In the genomic region with DNA sequence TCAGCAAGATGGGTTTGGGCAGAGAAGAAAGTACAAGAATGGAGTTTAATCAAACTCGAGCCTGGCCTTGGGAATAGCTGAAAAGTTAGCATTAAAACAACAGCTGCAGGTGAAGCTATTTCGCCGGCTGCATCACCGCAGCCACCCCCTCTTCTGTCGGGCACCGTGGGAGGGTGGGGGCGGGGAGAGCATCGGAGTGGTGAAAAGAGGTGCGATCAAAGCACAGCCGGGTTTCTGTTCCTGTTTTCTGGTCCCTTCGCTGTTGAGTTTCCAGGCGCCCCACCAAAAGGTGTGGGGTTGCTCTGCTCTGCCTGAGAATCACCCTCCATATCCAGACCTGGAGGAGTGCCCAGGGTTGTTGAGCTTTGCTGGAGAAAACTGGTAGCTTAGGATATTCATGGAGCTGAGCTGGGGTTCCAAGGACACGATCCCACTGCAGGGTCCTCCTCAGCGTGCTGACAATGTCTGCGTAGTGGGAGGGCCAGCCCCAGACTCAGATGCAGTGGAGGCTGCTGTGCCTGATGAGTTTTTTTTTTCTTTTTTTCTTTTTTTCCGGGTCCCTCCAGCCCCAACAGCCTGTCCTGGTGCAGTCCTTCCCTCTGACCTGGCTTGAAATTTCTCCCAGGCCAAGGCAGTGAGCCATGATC, we compare ENCODE assay signal across 15 cellular contexts.
A peak's percentile ranks its signal among the peaks of the same experiment; 100 is the strongest.
DNase-seq lines count a peak whose midpoint lies in the region; ATAC-seq lines count a peak whose summit lies in the region.
"Had no signal": no experiment of that assay in that cellular context is flagged by ENCODE, and none has a peak within 500 bp of the region (broad histone marks: within the 10 kb centered on the region; RNA-seq: fewer than 3 reads in every experiment).

No MANE protein-coding gene starts in this region.

- H3K4me3 Mint-ChIP-seq in stimulated activated naive B cell treated with anti-CD40 and anti-IgM and Interleukin-4, amounts not matched to agents 10 μg/mL and 1 μg/mL and 100 μg/mL, for 72 hours, result peak overlapping the region; percentile 49 to 57
- H3K4me3 Mint-ChIP-seq: nephron had no signal

- H3K27me3 Mint-ChIP-seq in stimulated activated naive B cell treated with anti-CD40 and anti-IgM and Interleukin-4, amounts not matched to agents 10 μg/mL and 1 μg/mL and 100 μg/mL, for 72 hours, result no peaks in the 10 kb centered on the region

- DNase-seq in stimulated activated CD4-positive, alpha-beta T cell treated with anti-CD3 and anti-CD28 coated beads, Interleukin-15, amount 100 ng/mL, for 24 hours, result peak; percentile 20
- no peak for DNase-seq in stimulated activated CD4-positive, alpha-beta T cell treated with anti-CD3 and anti-CD28 coated beads, Interleukin-1b, Interleukin-23, amount 100 ng/mL, for 48 hours
- peak; percentile 78 for DNase-seq in stimulated activated naive B cell treated with anti-CD40 and anti-IgM and Interleukin-4, amounts not matched to agents 10 μg/mL and 1 μg/mL and 100 μg/mL, for 72 hours
- DNase-seq in NCI-H748 treated with DMSO at 0.1 percent for 48 hours (lab: John Stamatoyannopoulos, UW) (no peak), sciatic nerve (ENCODE audit: low spot score) (no peak), activated gamma-delta T cell (lab: John Stamatoyannopoulos, UW) (no peak)
- DNase-seq: activated effector memory CD4-positive, alpha-beta T cell treated with anti-CD3 and anti-CD28 coated beads, Interleukin-2, amount 50 U/mL, for 16 hours; NCI-H446 treated with DMSO at 0.1 percent for 48 hours; SJCRH30; stimulated activated CD4-positive, alpha-beta T cell treated with anti-CD3 and anti-CD28 coated beads, Interleukin-12 subunit alpha, Interleukin-12 subunit beta, amount 100 ng/mL, for 4 hours; stomach had no signal

- peaks cover 0 to 12% of the 10 kb centered on the region in 2 donors for H3K9me3 Mint-ChIP-seq in stimulated activated naive B cell treated with anti-CD40 and anti-IgM and Interleukin-4, amounts not matched to agents 10 μg/mL and 1 μg/mL and 100 μg/mL, for 72 hours

- H3K4me1 Mint-ChIP-seq in stimulated activated naive B cell treated with anti-CD40 and anti-IgM and Interleukin-4, amounts not matched to agents 10 μg/mL and 1 μg/mL and 100 μg/mL, for 72 hours, result peaks cover 34 to 64% of the 10 kb centered on the region in 2 donors
- H3K4me1 Mint-ChIP-seq: nephron had no signal

- H3K36me3 Mint-ChIP-seq in stimulated activated naive B cell treated with anti-CD40 and anti-IgM and Interleukin-4, amounts not matched to agents 10 μg/mL and 1 μg/mL and 100 μg/mL, for 72 hours, result peaks cover 9% of the 10 kb centered on the region in 2 donors

- intact Hi-C loops in sciatic nerve (cut with DNase I), result no loop called here

- H3K27ac Mint-ChIP-seq in stimulated activated naive B cell treated with anti-CD40 and anti-IgM and Interleukin-4, amounts not matched to agents 10 μg/mL and 1 μg/mL and 100 μg/mL, for 72 hours, result peak overlapping the region; percentile 31
- H3K27ac Mint-ChIP-seq: nephron had no signal

- ATAC-seq in GM21526 (IDR thresholded peaks at IDR 0.05; ENCODE audit: low FRiP score, unreplicated experiment) (peak; percentile 84), HG03565 (IDR thresholded peaks at IDR 0.05; ENCODE audit: unreplicated experiment) (peak; percentile 76), sciatic nerve (no peak)
- ATAC-seq in stimulated activated naive B cell treated with anti-CD40 and anti-IgM and Interleukin-4, amounts not matched to agents 10 μg/mL and 1 μg/mL and 100 μg/mL, for 72 hours (replicated peaks), result peak; percentile 98
- ATAC-seq: activated CD4-positive, CD25-positive, alpha-beta regulatory T cell treated with anti-CD3 and anti-CD28 coated beads, Interleukin-2, amount 50 U/mL, for 24 hours had no signal

Comparison
In these comparisons a context has a peak if more than half of its experiments do, and no peak if none do; other contexts are left out.
1. DNase-seq: peak in stimulated activated CD4-positive, alpha-beta T cell treated with anti-CD3 and anti-CD28 coated beads, Interleukin-15, amount 100 ng/mL, for 24 hours (single experiment) and stimulated activated naive B cell treated with anti-CD40 and anti-IgM and Interleukin-4, amounts not matched to agents 10 μg/mL and 1 μg/mL and 100 μg/mL, for 72 hours (single experiment); none in stimulated activated CD4-positive, alpha-beta T cell treated with anti-CD3 and anti-CD28 coated beads, Interleukin-1b, Interleukin-23, amount 100 ng/mL, for 48 hours (single experiment), NCI-H748 treated with DMSO at 0.1 percent for 48 hours (single experiment), sciatic nerve (single experiment) and activated gamma-delta T cell (single experiment).